1 cellular context compared by ENCODE assay signal in genomic region chr9:128556915-128557634, GRCh38.
TF ChIP-seq lines count a peak whose summit lies in the region.

No MANE protein-coding gene starts in this region.

TF ChIP-seq in GM12878, 131 proteins besides CTCF, POLR2A, EP300 and RAD21:
- no peak for TF ChIP-seq SRF (IDR thresholded peaks at IDR 0.05; ENCODE audit: low read depth in 2 of 2, low read length in 2 of 2)
- TF ChIP-seq JUND (IDR thresholded peaks at IDR 0.05; ENCODE audit: low read depth, low read length): no peak
- TF ChIP-seq ZBTB11 (CRISPR knock-in tag; IDR thresholded peaks at IDR 0.05): no peak
- no peak for TF ChIP-seq ESRRA (IDR thresholded peaks at IDR 0.05; ENCODE audit: low read length)
- TF ChIP-seq CHD1 (IDR thresholded peaks at IDR 0.05; ENCODE audit: low read depth, low read length): no peak
- TF ChIP-seq ATF2 (IDR thresholded peaks at IDR 0.05; ENCODE audit: low read length): no peak
- no peak for TF ChIP-seq FOXM1 (IDR thresholded peaks at IDR 0.05; ENCODE audit: low read depth, low read length)
- TF ChIP-seq MTA2 (IDR thresholded peaks at IDR 0.05; ENCODE audit: low read depth): no peak
- no peak for TF ChIP-seq MEF2A (IDR thresholded peaks at IDR 0.05; ENCODE audit: insufficient read depth, low read depth, low read length)
- no peak for TF ChIP-seq GATAD2B (conservative IDR thresholded peaks at IDR 0.05; ENCODE audit: low read depth)
- TF ChIP-seq BCL11A (IDR thresholded peaks at IDR 0.05; ENCODE audit: low read depth, low read length): no peak
- no peak for TF ChIP-seq KDM1A (IDR thresholded peaks at IDR 0.05; ENCODE audit: borderline replicate concordance)
